10 cellular contexts compared by ENCODE assay signal in genomic region chr9:37503736-37504135, GRCh38. TPM values are rescaled to one million over a fixed set of nuclear protein-coding genes. Genes with fewer than 3 reads are reported as not detected.
DNase-seq lines count a peak whose midpoint lies in the region; TF ChIP-seq lines count a peak whose summit lies in the region.
"Had no signal": no experiment of that assay in that cellular context is flagged by ENCODE, and none has a peak within 500 bp of the region (broad histone marks: within the 10 kb centered on the region; RNA-seq: fewer than 3 reads in every experiment).

No MANE protein-coding gene starts in this region.

- CTCF ChIA-PET in activated CD4-positive, alpha-beta memory T cell treated with anti-CD3 and anti-CD28 coated beads for 36 hours (lab: Charles Lee), result no interaction called here

- no peaks in the 10 kb centered on the region for H3K27me3 Mint-ChIP-seq in activated CD4-positive, alpha-beta memory T cell treated with anti-CD3 and anti-CD28 coated beads for 36 hours

- POLR2A ChIA-PET in activated CD4-positive, alpha-beta memory T cell treated with anti-CD3 and anti-CD28 coated beads for 36 hours (lab: Charles Lee), result interaction anchor here (1.1 kb wide), 1 partner anchor 8 kb away, joined by 6 read pairs; no protein-coding TSS in a partner anchor

- TF ChIP-seq POLR2A in esophagus squamous epithelium (IDR thresholded peaks at IDR 0.05), result no peak

- H3K4me1 Mint-ChIP-seq in activated CD4-positive, alpha-beta memory T cell treated with anti-CD3 and anti-CD28 coated beads for 36 hours (ENCODE audit: low read depth), result peaks cover 20% of the 10 kb centered on the region

- H3K4me3 Mint-ChIP-seq in activated CD4-positive, alpha-beta memory T cell treated with anti-CD3 and anti-CD28 coated beads for 36 hours, result no peak overlapping the region

- H3K27me3 ChIP-seq in esophagus squamous epithelium (no peaks in the 10 kb centered on the region), WERI-Rb-1 (ENCODE audit: insufficient read depth, low read depth, severe bottlenecking) (no peaks in the 10 kb centered on the region)

- peaks cover 0 to 8% (median 0%) of the 10 kb centered on the region in 3 donors for H3K4me1 ChIP-seq in esophagus squamous epithelium

- H3K36me3 ChIP-seq in esophagus squamous epithelium (peaks cover 5 to 99% (median 35%) of the 10 kb centered on the region in 3 donors), WERI-Rb-1 (peaks cover 77% of the 10 kb centered on the region)

- H3K9me3 ChIP-seq in esophagus squamous epithelium (no peaks in the 10 kb centered on the region), WERI-Rb-1 (ENCODE audit: severe bottlenecking) (no peaks in the 10 kb centered on the region)

- no peaks in the 10 kb centered on the region for H3K9me3 Mint-ChIP-seq in activated CD4-positive, alpha-beta memory T cell treated with anti-CD3 and anti-CD28 coated beads for 36 hours

- DNase-seq in activated gamma-delta T cell treated with Interleukin-2 at 50 U/mL for 16 hours (peak; percentile 44), activated gamma-delta T cell (lab: John Stamatoyannopoulos, UW) (no peak), esophagus squamous epithelium (lab: John Stamatoyannopoulos, UW) (no peak), H4 (ENCODE audit: low spot score) (no peak), superior temporal gyrus (ENCODE audit: extremely low spot score) (no peak), WERI-Rb-1 (no peak)
- DNase-seq in activated CD4-positive, alpha-beta memory T cell treated with anti-CD3 and anti-CD28 coated beads for 36 hours, result peak; percentile 62
- DNase-seq in stimulated activated CD8-positive, alpha-beta memory T cell treated with anti-CD3 and anti-CD28 coated beads, Interleukin-7, amount 100 ng/mL, for 4 hours (ENCODE audit: low read depth in 2 of 2), result peak; percentile 20 to 43
- DNase-seq: NCI-H524 had no signal

- intact Hi-C loops in activated CD4-positive, alpha-beta memory T cell treated with anti-CD3 and anti-CD28 coated beads for 36 hours (cut with micrococcal nuclease), result no loop called here
- intact Hi-C loops in esophagus squamous epithelium (cut with DNase I), result no loop called here

- H3K4me3 ChIP-seq in esophagus squamous epithelium (no peak overlapping the region), WERI-Rb-1 (ENCODE audit: low read depth, low read length) (no peak overlapping the region)
- H3K4me3 ChIP-seq: skin epidermis had no signal

- 58 to 85% methylated on average over 3 of the region's 3 CpGs for WGBS in esophagus squamous epithelium, 2 donors

- peaks cover 60% of the 10 kb centered on the region for H3K36me3 Mint-ChIP-seq in activated CD4-positive, alpha-beta memory T cell treated with anti-CD3 and anti-CD28 coated beads for 36 hours

- H3K27ac ChIP-seq in esophagus squamous epithelium (peak overlapping the region in 3 of 4 donors; percentile 6 to 57 (median 6)), WERI-Rb-1 (no peak overlapping the region)

- TF ChIP-seq CTCF in esophagus squamous epithelium (IDR thresholded peaks at IDR 0.05), result no peak
- no peak for TF ChIP-seq CTCF in WERI-Rb-1 (IDR thresholded peaks at IDR 0.05; ENCODE audit: low read depth, low read length)

- H3K27ac Mint-ChIP-seq in activated CD4-positive, alpha-beta memory T cell treated with anti-CD3 and anti-CD28 coated beads for 36 hours, result peak overlapping the region; percentile 72

RNA-seq across cellular contexts. Expression of gene POLR1E, which starts 18.0 kb away (rescaled TPM):
- total RNA-seq in activated CD4-positive, alpha-beta memory T cell treated with anti-CD3 and anti-CD28 coated beads for 36 hours, result 10 to 100 TPM; 56.7 to 58.0 TPM
- total RNA-seq in esophagus squamous epithelium, result 10 to 100 TPM; 11.6 to 31.1 (median 15.2) TPM
- total RNA-seq in H4 (2014; rRNA removed; shearing (Covaris generic)), result 57.2 and 59.7 TPM in 2 replicates

RNA-seq across cellular contexts. Expression of gene ZBTB5, which starts 38.5 kb away (rescaled TPM):
- total RNA-seq in activated CD4-positive, alpha-beta memory T cell treated with anti-CD3 and anti-CD28 coated beads for 36 hours, result 1 to 10 TPM; 8.3 to 9.3 TPM
- 10 to 100 TPM; 15.0 to 23.3 (median 20.5) TPM for total RNA-seq in esophagus squamous epithelium
- total RNA-seq in H4 (2014; rRNA removed; shearing (Covaris generic)), result 13.6 and 14.6 TPM in 2 replicates

Comparison
In these comparisons a context has a peak if more than half of its experiments do, and no peak if none do; other contexts are left out.
1. DNase-seq: peak in activated gamma-delta T cell treated with Interleukin-2 at 50 U/mL for 16 hours (single experiment), activated CD4-positive, alpha-beta memory T cell treated with anti-CD3 and anti-CD28 coated beads for 36 hours (single experiment) and stimulated activated CD8-positive, alpha-beta memory T cell treated with anti-CD3 and anti-CD28 coated beads, Interleukin-7, amount 100 ng/mL, for 4 hours (2 of 2); none in activated gamma-delta T cell (single experiment), esophagus squamous epithelium (single experiment), H4 (single experiment), superior temporal gyrus (single experiment) and WERI-Rb-1 (single experiment).